In the genomic region with DNA sequence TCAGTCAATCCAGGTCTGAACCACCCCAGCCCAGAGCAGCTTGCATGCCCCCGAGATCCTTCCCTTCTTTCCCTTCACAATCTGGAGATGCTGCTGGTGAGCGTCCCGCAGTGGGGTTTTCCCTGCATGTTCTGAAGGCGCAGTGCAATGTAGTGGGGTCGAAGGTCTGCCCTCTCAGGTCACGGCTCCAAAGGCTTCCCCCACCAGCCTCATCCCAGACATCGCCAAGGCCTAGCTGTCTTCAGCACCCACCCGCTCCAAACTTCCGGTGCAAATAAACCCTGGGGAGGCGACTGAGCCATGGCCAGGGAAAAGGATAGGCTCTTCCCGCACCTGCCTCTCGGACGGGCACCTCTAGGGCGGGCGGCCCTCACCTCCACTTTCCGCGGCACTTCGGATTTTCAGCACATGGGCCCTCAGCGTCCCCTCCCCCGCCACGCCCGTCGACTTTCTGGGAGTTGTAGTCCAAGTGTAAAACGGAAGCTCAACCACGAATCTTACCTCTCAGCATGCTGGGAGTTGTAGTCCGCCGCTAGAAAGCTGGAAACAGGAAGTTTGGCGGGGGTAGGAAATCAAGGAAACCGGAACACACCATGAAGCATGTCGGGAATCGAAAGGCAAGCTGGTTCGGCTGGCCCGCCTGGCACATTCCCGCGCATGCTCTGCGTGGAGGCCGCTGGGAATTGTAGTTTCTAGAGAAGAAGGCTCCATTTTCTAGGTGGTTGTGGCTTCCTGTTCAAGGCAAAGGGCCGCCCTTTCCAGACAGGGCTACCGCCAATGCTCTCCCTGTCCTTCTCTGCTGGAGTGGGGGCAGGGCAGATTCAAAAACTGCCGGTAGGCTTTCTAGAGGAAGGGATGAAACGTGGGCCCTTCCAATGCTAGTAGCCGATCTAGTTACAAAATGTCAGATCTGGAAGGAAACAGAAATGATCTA, we compare ENCODE assay signal across 8 cellular contexts. TPM values are rescaled to one million over a fixed set of nuclear protein-coding genes. Genes with fewer than 3 reads are reported as not detected.
DNase-seq lines count a peak whose midpoint lies in the region; ATAC-seq and TF ChIP-seq lines count a peak whose summit lies in the region.

A gene (minus strand): TSS at position 410 of the 934 bp plus-strand sequence. CDS start 2,384 bp downstream, outside the sequence.

- peaks cover 18% of the 10 kb centered on the region for H3K36me3 ChIP-seq in H7 (replicated peaks; ENCODE audit: control insufficient read depth, insufficient read depth, low read length)

- peak within 1 kb of the TSS; percentile 91 for H3K4me3 ChIP-seq in H7 (ENCODE audit: insufficient read depth, low read depth, low read length)

- H3K27me3 Mint-ChIP-seq in natural killer cell (ENCODE audit: low read depth in 2 of 2), result no peaks in the 10 kb centered on the region

- TF ChIP-seq CTCF in natural killer cell (IDR thresholded peaks at IDR 0.05), result no peak

- DNase-seq in ELF-1 (ENCODE audit: low read depth, low spot score) (peak; percentile 100), H7 (peak; percentile 95), M059J (ENCODE audit: low read depth) (peak; percentile 100), SHP77 (lab: John Stamatoyannopoulos, UW) (peak; percentile 100), fibroblast of peridontal ligament (ENCODE audit: extremely low read depth) (peak; percentile 99), natural killer cell (peak; percentile 91)
- peak; percentile 94 for DNase-seq in activated effector memory CD4-positive, alpha-beta T cell treated with Interleukin-2 at 50 U/mL for 16 hours
- peak; percentile 100 for DNase-seq in stimulated activated naive CD4-positive, alpha-beta T cell treated with Interleukin-2 at 50 U/mL for 16 hours (lab: John Stamatoyannopoulos, UW)

- peaks cover 30% of the 10 kb centered on the region in 2 donors for H3K4me1 Mint-ChIP-seq in natural killer cell

- intact Hi-C loops in natural killer cell (cut with micrococcal nuclease), result loop anchor here (1.0 kb wide), 3 partner anchors 10 to 26 kb away; a partner anchor contains a TSS

- peak; percentile 91 to 97 (median 93) for ATAC-seq in natural killer cell

- peak within 1 kb of the TSS; percentile 95 to 96 for H3K27ac Mint-ChIP-seq in natural killer cell

- no peaks in the 10 kb centered on the region for H3K27me3 ChIP-seq in H7 (ENCODE audit: control insufficient read depth, insufficient read depth, low read length)

- H3K9me3 Mint-ChIP-seq in natural killer cell, result no peaks in the 10 kb centered on the region

- no peaks in the 10 kb centered on the region for H3K36me3 Mint-ChIP-seq in natural killer cell

- H3K4me3 Mint-ChIP-seq in natural killer cell, result peak within 1 kb of the TSS; percentile 92

RNA-seq across cellular contexts. Expression of the gene that starts here (rescaled TPM):
- 92.1 and 105 TPM in 2 replicates for total RNA-seq in H7 (2014; rRNA removed; shearing (Covaris generic))
- 48.1 and 61.7 TPM in 2 replicates for total RNA-seq in M059J (2014; rRNA removed; shearing (Covaris generic))
- 10 to 100 TPM; 15.9 to 19.7 (median 18.7) TPM for total RNA-seq in natural killer cell

Comparison
In these comparisons a context has a peak if more than half of its experiments do, and no peak if none do; other contexts are left out.
1. Peak in every context shown above with its lines: DNase-seq, ATAC-seq and H3K4me3 ChIP-seq.